ENCODE assay signal across 37 cellular contexts in the genomic region with DNA sequence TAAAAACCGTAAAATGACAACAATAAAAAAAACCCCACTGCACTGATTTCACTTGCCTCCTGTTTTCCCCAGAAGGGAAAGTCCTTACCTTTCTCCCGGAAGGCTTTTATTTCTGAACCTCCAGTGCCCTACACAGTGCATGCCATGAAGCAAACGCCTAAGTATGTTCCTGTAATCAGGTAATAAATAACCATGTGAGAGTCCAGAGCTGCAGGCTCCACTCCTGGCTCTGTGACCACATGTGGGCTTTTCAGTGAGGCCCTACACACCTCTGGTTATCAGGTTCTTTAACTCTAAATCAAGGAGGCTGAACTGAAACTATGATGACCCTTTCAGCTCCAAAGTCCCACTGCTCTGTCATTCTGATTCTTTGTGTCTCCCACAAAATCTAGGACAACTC. TPM values are rescaled to one million over a fixed set of nuclear protein-coding genes. Genes with fewer than 3 reads are reported as not detected.
"Had no signal": no experiment of that assay in that cellular context is flagged by ENCODE, and none has a peak within 500 bp of the region (broad histone marks: within the 10 kb centered on the region; RNA-seq: fewer than 3 reads in every experiment).

No MANE protein-coding gene starts in this region.

- H3K9me3 ChIP-seq: Peyer's patch had no signal

- DNase-seq: activated CD4-positive, alpha-beta memory T cell treated with anti-CD3 and anti-CD28 coated beads, Interleukin-2, amount 10 ng/mL, durations not matched to agents 7 days and 5 days; activated CD4-positive, alpha-beta T cell treated with anti-CD3 and anti-CD28 coated beads for 1 hour; activated CD4-positive, alpha-beta T cell treated with anti-CD3 and anti-CD28 coated beads for 48 hours; activated CD4-positive, CD25-positive, alpha-beta regulatory T cell; activated CD8-positive, alpha-beta memory T cell treated with anti-CD3 and anti-CD28 coated beads for 24 hours; activated CD8-positive, alpha-beta memory T cell treated with anti-CD3 and anti-CD28 coated beads, Interleukin-2, amount 10 ng/mL, durations not matched to agents 7 days and 5 days; activated effector memory CD4-positive, alpha-beta T cell treated with anti-CD3 and anti-CD28 coated beads, Interleukin-2, amount 50 U/mL, for 16 hours; activated naive CD4-positive, alpha-beta T cell; activated naive CD4-positive, alpha-beta T cell treated with anti-CD3 and anti-CD28 coated beads, Interleukin-2, amount 50 U/mL, for 16 hours; activated naive CD8-positive, alpha-beta T cell treated with anti-CD3 and anti-CD28 coated beads for 36 hours; activated T-cell treated with anti-CD3 and anti-CD28 coated beads, Interleukin-2, amount 50 U/mL, for 1 hour; activated T-cell treated with anti-CD3 and anti-CD28 coated beads, Interleukin-2, amount 50 U/mL, for 72 hours; amniotic stem cell; aorta; MM.1S; MV-4-11; NCI-H1092; NCI-H1436 treated with DMSO at 0.1 percent for 48 hours; NCI-H1694 treated with DMSO at 0.1 percent for 48 hours; NCI-H2029; NCI-H345; NCI-H524 treated with DMSO at 0.1 percent for 48 hours; NK-92 treated with Interleukin-12 subunit alpha and Interleukin-12 subunit beta, amount 100 ng/mL, for 24 hours; PC-3; RPMI8226; SHP77 treated with DMSO at 0.1 percent for 48 hours; SW 1271; T-helper 1 cell; T-helper 2 cell; T-helper 9 cell had no signal

- H3K4me1 ChIP-seq: Peyer's patch had no signal

- H3K4me3 ChIP-seq: cardiac muscle cell, Peyer's patch had no signal

- H3K27me3 ChIP-seq: cardiac muscle cell, Peyer's patch had no signal

- H3K4me2 ChIP-seq: KMS-11 had no signal

- H3K9ac ChIP-seq: KMS-11 had no signal

- H3K36me3 ChIP-seq: cardiac muscle cell, Peyer's patch had no signal

- H3K27ac ChIP-seq: cardiac muscle cell, KMS-11, Peyer's patch, VCaP had no signal

- ATAC-seq: activated CD8-positive, alpha-beta memory T cell treated with anti-CD3 and anti-CD28 coated beads, Interleukin-2, amount 10 ng/mL, durations not matched to agents 7 days and 5 days; activated T-cell treated with anti-CD3 and anti-CD28 coated beads, Interleukin-2, amount 50 U/mL, for 72 hours; activated T-helper 17 cell treated with anti-CD3 and anti-CD28 coated beads, Interleukin-2, amount 50 U/mL, for 72 hours; PC-3; SK-N-SH treated with all-trans-retinoic acid at 6 μM for 48 hours had no signal

RNA-seq across cellular contexts. Expression of gene NR5A2, which starts 20.8 kb away (rescaled TPM):
- total RNA-seq: LHCN-M2 had no signal
- polyA plus RNA-seq: cardiac muscle cell had no signal
